ENCODE assay signal across 19 cellular contexts in genomic region chr18:26536664-26537063, GRCh38. TPM values are rescaled to one million over a fixed set of nuclear protein-coding genes. Genes with fewer than 3 reads are reported as not detected.
A peak's percentile ranks its signal among the peaks of the same experiment; 100 is the strongest.
DNase-seq lines count a peak whose midpoint lies in the region; ATAC-seq and TF ChIP-seq lines count a peak whose summit lies in the region.
"Had no signal": no experiment of that assay in that cellular context is flagged by ENCODE, and none has a peak within 500 bp of the region (broad histone marks: within the 10 kb centered on the region; RNA-seq: fewer than 3 reads in every experiment).

No MANE protein-coding gene starts in this region.

- CTCF ChIA-PET in HEK293T (lab: Yijun Ruan, JAX) = no interaction called here

- ATAC-seq in RWPE2 (ENCODE audit: low read depth) = peak; percentile 35; the same call in 2 of the 3 replicates
- no peak for ATAC-seq in omental fat pad (ENCODE audit: low FRiP score)
- ATAC-seq: GM23338 had no signal

- no peaks in the 10 kb centered on the region for H3K9me3 ChIP-seq in RWPE2 (ENCODE audit: severe bottlenecking)
- H3K9me3 ChIP-seq: Caco-2, SJSA1 had no signal

- peaks cover 54% of the 10 kb centered on the region for H3K4me1 ChIP-seq in RWPE2 (ENCODE audit: insufficient read depth, poor library complexity, severe bottlenecking)
- H3K4me1 ChIP-seq: Caco-2 had no signal

- H3K4me3 ChIP-seq in RWPE2 (ENCODE audit: severe bottlenecking) = no peak overlapping the region
- H3K4me3 ChIP-seq: GM23338, SJSA1 had no signal

- POLR2A ChIA-PET in HEK293T (lab: Yijun Ruan, JAX) = interaction anchor here (1.2 kb wide), 1 partner anchor 9 kb away, joined by 4 read pairs; no protein-coding TSS in a partner anchor

- peak overlapping the region; percentile 81 for H3K27ac ChIP-seq in RWPE2 (ENCODE audit: poor library complexity, severe bottlenecking)
- H3K27ac ChIP-seq: 22Rv1, KMS-11, SJSA1 had no signal

- DNase-seq in NCI-H2029 (lab: John Stamatoyannopoulos, UW) (peak; percentile 23), NCI-H2029 treated with DMSO at 0.1 percent for 48 hours (lab: John Stamatoyannopoulos, UW) (no peak), HEK293T (ENCODE audit: extremely low spot score) (no peak), RWPE2 (ENCODE audit: low spot score) (no peak), kidney tubule cell (ENCODE audit: low spot score) (peak; percentile 59), omental fat pad (ENCODE audit: low spot score) (no peak), kidney glomerular epithelial cell (lab: John Stamatoyannopoulos, UW) (no peak), epidermal melanocyte (ENCODE audit: insufficient read length, low spot score) (no peak)
- DNase-seq: Caco-2, DMS153, GF-D8, NCI-H1417 treated with DMSO at 0.1 percent for 48 hours, NCI-H1930, NCI-H510A treated with DMSO at 0.1 percent for 48 hours, NCI-H774 had no signal

- TF ChIP-seq CTCF in RWPE2 (IDR thresholded peaks at IDR 0.05; ENCODE audit: poor library complexity, severe bottlenecking) (no peak), omental fat pad (IDR thresholded peaks at IDR 0.05) (no peak)

- H3K27me3 ChIP-seq in RWPE2 (ENCODE audit: insufficient read depth, poor library complexity, severe bottlenecking) = no peaks in the 10 kb centered on the region
- H3K27me3 ChIP-seq: SJSA1 had no signal

- peaks cover 28% of the 10 kb centered on the region for H3K36me3 ChIP-seq in RWPE2 (ENCODE audit: low read depth)

TF ChIP-seq in HEK293T, 16 proteins besides CTCF, POLR2A, EP300 and RAD21:
- TF ChIP-seq FOXK2 (IDR thresholded peaks at IDR 0.05) = no peak
- TF ChIP-seq ZNF384 (IDR thresholded peaks at IDR 0.05) = 0 out of 2 replicates have a peak, but pooled peaks have one; percentile 21

RNA-seq across cellular contexts. Expression of gene KCTD1, which starts 11.7 kb away (rescaled TPM):
- total RNA-seq in omental fat pad = 1 to 10 TPM; 3.4 to 9.5 (median 8.5) TPM

Comparison
In these comparisons a context has a peak if more than half of its experiments do, and no peak if none do; other contexts are left out.
1. DNase-seq: peak in NCI-H2029 (single experiment) and kidney tubule cell (single experiment); none in NCI-H2029 treated with DMSO at 0.1 percent for 48 hours (single experiment), HEK293T (single experiment), RWPE2 (single experiment), omental fat pad (single experiment), kidney glomerular epithelial cell (single experiment) and epidermal melanocyte (single experiment).